Comparison of ENCODE assay signal across 11 cellular contexts in genomic region chr1:109912214-109912861, GRCh38. TPM values are rescaled to one million over a fixed set of nuclear protein-coding genes. Genes with fewer than 3 reads are reported as not detected.
DNase-seq lines count a peak whose midpoint lies in the region; ATAC-seq, FAIRE-seq and TF ChIP-seq lines count a peak whose summit lies in the region.
"Had no signal": no experiment of that assay in that cellular context is flagged by ENCODE, and none has a peak within 500 bp of the region (broad histone marks: within the 10 kb centered on the region; RNA-seq: fewer than 3 reads in every experiment).

No MANE protein-coding gene starts in this region.

- in situ Hi-C loops in KBM-7 (cut with MboI; ENCODE audit: low pct_unique_long_range_greater_than_20kb, low sequenced_read_pairs), result no loop called here

- H3K9me3 ChIP-seq in sigmoid colon, result no peaks in the 10 kb centered on the region

- H3K36me3 ChIP-seq in sigmoid colon, result peaks cover 5 to 24% (median 17%) of the 10 kb centered on the region in 4 donors

- peak overlapping the region; percentile 94 for H3K4me3 Mint-ChIP-seq in activated CD4-positive, alpha-beta memory T cell treated with anti-CD3 and anti-CD28 coated beads, Interleukin-2, amount 10 ng/mL, durations not matched to agents 7 days and 5 days

- H3K27me3 Mint-ChIP-seq in activated CD4-positive, alpha-beta memory T cell treated with anti-CD3 and anti-CD28 coated beads, Interleukin-2, amount 10 ng/mL, durations not matched to agents 7 days and 5 days, result no peaks in the 10 kb centered on the region

- ATAC-seq in left ventricle myocardium superior, result peak; percentile 4

- DNase-seq in EL (peak; percentile 26), left ventricle myocardium superior (no peak), sigmoid colon (no peak), KBM-7 (no peak), dedifferentiated amniotic fluid mesenchymal stem cell (ENCODE audit: extremely low spot score) (no peak), NCI-H748 (lab: John Stamatoyannopoulos, UW; ENCODE audit: unreplicated experiment) (no peak), RCC 7860 (ENCODE audit: low spot score) (no peak)
- DNase-seq in activated CD4-positive, alpha-beta memory T cell treated with anti-CD3 and anti-CD28 coated beads, Interleukin-2, amount 10 ng/mL, durations not matched to agents 7 days and 5 days, result no peak
- DNase-seq: activated CD4-positive, alpha-beta T cell treated with anti-CD3 and anti-CD28 coated beads for 48 hours; islet precursor cell had no signal

- peak overlapping the region; percentile 89 for H3K27ac Mint-ChIP-seq in activated CD4-positive, alpha-beta memory T cell treated with anti-CD3 and anti-CD28 coated beads, Interleukin-2, amount 10 ng/mL, durations not matched to agents 7 days and 5 days

- CTCF ChIA-PET in activated CD4-positive, alpha-beta memory T cell treated with anti-CD3 and anti-CD28 coated beads, Interleukin-2, amount 10 ng/mL, durations not matched to agents 7 days and 5 days (lab: Charles Lee), result interaction anchor here (0.6 to 4.2 kb wide), 6 partner anchors 8 to 413 kb away, joined by 3 to 23 read pairs (median 10); partner anchors contain the start of gene AHCYL1

- peaks cover 0 to 54% (median 49%) of the 10 kb centered on the region in 4 donors for H3K4me1 ChIP-seq in sigmoid colon

- peak overlapping the region; percentile 78 to 91 (median 88) for H3K27ac ChIP-seq in sigmoid colon

- 56 to 68% methylated on average over 4 of the region's 4 CpGs for WGBS in sigmoid colon, 2 donors

- H3K4me1 Mint-ChIP-seq in activated CD4-positive, alpha-beta memory T cell treated with anti-CD3 and anti-CD28 coated beads, Interleukin-2, amount 10 ng/mL, durations not matched to agents 7 days and 5 days, result peaks cover 79% of the 10 kb centered on the region

- H3K9me3 Mint-ChIP-seq in activated CD4-positive, alpha-beta memory T cell treated with anti-CD3 and anti-CD28 coated beads, Interleukin-2, amount 10 ng/mL, durations not matched to agents 7 days and 5 days, result no peaks in the 10 kb centered on the region

- no peak for FAIRE-seq in RCC 7860 (lab: Jason Lieb, UNC)
- FAIRE-seq: urothelium cell line had no signal

- intact Hi-C loops in left ventricle myocardium superior (cut with micrococcal nuclease), result no loop called here
- intact Hi-C loops in sigmoid colon (cut with DNase I), result loop anchor here (5.0 kb wide), 4 partner anchors 70 to 365 kb away; partner anchors contain the start of genes AHCYL1 and GNAI3

- no peaks in the 10 kb centered on the region for H3K27me3 ChIP-seq in sigmoid colon

- no peak for TF ChIP-seq POLR2A in sigmoid colon (IDR thresholded peaks at IDR 0.05)

- no peak for TF ChIP-seq CTCF in sigmoid colon (IDR thresholded peaks at IDR 0.05)

- POLR2A ChIA-PET in activated CD4-positive, alpha-beta memory T cell treated with anti-CD3 and anti-CD28 coated beads, Interleukin-2, amount 10 ng/mL, durations not matched to agents 7 days and 5 days (lab: Charles Lee), result interaction anchor here (1.0 to 6.1 kb wide), 14 partner anchors 9 to 364 kb away, joined by 3 to 52 read pairs (median 4); partner anchors contain the start of genes AHCYL1 and GNAI3

- peaks cover 51% of the 10 kb centered on the region for H3K36me3 Mint-ChIP-seq in activated CD4-positive, alpha-beta memory T cell treated with anti-CD3 and anti-CD28 coated beads, Interleukin-2, amount 10 ng/mL, durations not matched to agents 7 days and 5 days (ENCODE audit: low read depth)

- H3K4me3 ChIP-seq in sigmoid colon, result peak overlapping the region; percentile 83 to 92 (median 88)

- no peak for TF ChIP-seq EP300 in sigmoid colon (IDR thresholded peaks at IDR 0.05)

RNA-seq across cellular contexts. Expression of gene CSF1, which starts 1.7 kb away (rescaled TPM):
- total RNA-seq in activated CD4-positive, alpha-beta memory T cell treated with anti-CD3 and anti-CD28 coated beads, Interleukin-2, amount 10 ng/mL, durations not matched to agents 7 days and 5 days, result 10 to 100 TPM; 89.4 to 94.2 TPM
- 14.9 TPM for total RNA-seq in left ventricle myocardium superior
- 100 to 1,000 TPM in 1 of 4 donors, 10 to 100 TPM in 3; 21.8 to 118 (median 47.5) TPM for total RNA-seq in sigmoid colon
- polyA plus RNA-seq in sigmoid colon, result 10 to 100 TPM in 1 of 3 donors, 1 to 10 TPM in 2; 3.0 to 15.0 (median 3.7) TPM
